Comparison of ENCODE assay signal across 15 cellular contexts in the genomic region with DNA sequence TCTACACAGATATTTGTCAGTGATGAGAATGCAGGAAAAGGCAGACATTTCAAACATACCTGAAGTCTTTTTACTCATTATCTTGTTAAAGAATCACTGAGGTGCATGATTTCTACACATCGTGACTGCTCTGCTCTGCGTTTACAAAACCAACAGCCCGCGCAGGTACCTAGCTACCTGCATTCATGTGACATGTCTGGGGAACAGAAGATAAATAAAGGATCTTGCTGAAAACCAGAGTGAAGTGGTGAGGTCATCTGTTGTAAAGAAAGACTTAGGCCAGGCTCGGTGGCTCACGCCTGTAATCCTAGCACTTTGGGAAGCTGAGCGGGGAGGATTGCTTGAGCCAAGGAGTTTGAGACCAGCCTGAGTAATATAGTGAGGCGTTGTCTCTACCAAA.
"Had no signal": no experiment of that assay in that cellular context is flagged by ENCODE, and none has a peak within 500 bp of the region (broad histone marks: within the 10 kb centered on the region; RNA-seq: fewer than 3 reads in every experiment).

No MANE protein-coding gene starts in this region.

- H3K27ac ChIP-seq: gastrocnemius medialis, left ventricle myocardium inferior, pancreas, sigmoid colon, stomach, testis had no signal

- H3K27me3 ChIP-seq: dorsolateral prefrontal cortex, gastrocnemius medialis, pancreas, sigmoid colon, stomach, testis had no signal

- H3K9me3 ChIP-seq: gastrocnemius medialis, left ventricle myocardium inferior, pancreas, sigmoid colon, stomach, testis had no signal

- H3K4me1 ChIP-seq: gastrocnemius medialis, pancreas, testis had no signal

- H3K4me3 Mint-ChIP-seq: activated CD4-positive, alpha-beta T cell treated with anti-CD3 and anti-CD28 coated beads, Interleukin-2, amount 10 ng/mL, durations not matched to agents 7 days and 5 days; naive thymus-derived CD4-positive, alpha-beta T cell; T-helper 1 cell treated with Interleukin-12 subunit alpha and Interleukin-12 subunit beta and Interleukin-4 antibody, amounts not matched to agents 30 μg/mL and 1 μg/mL, for 36 hours had no signal

- H3K27ac Mint-ChIP-seq: activated CD4-positive, alpha-beta T cell treated with anti-CD3 and anti-CD28 coated beads, Interleukin-2, amount 10 ng/mL, durations not matched to agents 7 days and 5 days; T-helper 1 cell treated with Interleukin-12 subunit alpha and Interleukin-12 subunit beta and Interleukin-4 antibody, amounts not matched to agents 30 μg/mL and 1 μg/mL, for 36 hours had no signal

- ATAC-seq: naive thymus-derived CD4-positive, alpha-beta T cell had no signal

- DNase-seq: activated CD4-positive, alpha-beta T cell treated with anti-CD3 and anti-CD28 coated beads, Interleukin-2, amount 10 ng/mL, durations not matched to agents 7 days and 5 days; activated CD4-positive, CD25-positive, alpha-beta regulatory T cell; activated gamma-delta T cell treated with Interleukin-2 at 50 U/mL for 16 hours; anterior cingulate cortex; dorsolateral prefrontal cortex; erythroblast; gastrocnemius medialis; left ventricle myocardium inferior; naive thymus-derived CD4-positive, alpha-beta T cell; pancreas; sigmoid colon; stimulated activated CD4-positive, alpha-beta T cell treated with anti-CD3 and anti-CD28 coated beads, Interleukin-2, amount 100 ng/mL, for 24 hours; testis had no signal

- H3K9me3 Mint-ChIP-seq: activated CD4-positive, alpha-beta T cell treated with anti-CD3 and anti-CD28 coated beads, Interleukin-2, amount 10 ng/mL, durations not matched to agents 7 days and 5 days; naive thymus-derived CD4-positive, alpha-beta T cell; T-helper 1 cell treated with Interleukin-12 subunit alpha and Interleukin-12 subunit beta and Interleukin-4 antibody, amounts not matched to agents 30 μg/mL and 1 μg/mL, for 36 hours had no signal

- H3K4me3 ChIP-seq: dorsolateral prefrontal cortex, gastrocnemius medialis, left ventricle myocardium inferior, pancreas, sigmoid colon, stomach, testis had no signal

- H3K27me3 Mint-ChIP-seq: activated CD4-positive, alpha-beta T cell treated with anti-CD3 and anti-CD28 coated beads, Interleukin-2, amount 10 ng/mL, durations not matched to agents 7 days and 5 days; naive thymus-derived CD4-positive, alpha-beta T cell had no signal

- H3K36me3 ChIP-seq: gastrocnemius medialis, left ventricle myocardium inferior, pancreas, sigmoid colon had no signal

- H3K4me1 Mint-ChIP-seq: activated CD4-positive, alpha-beta T cell treated with anti-CD3 and anti-CD28 coated beads, Interleukin-2, amount 10 ng/mL, durations not matched to agents 7 days and 5 days had no signal
